Comparison of ENCODE assay signal across 16 cellular contexts in the genomic region with DNA sequence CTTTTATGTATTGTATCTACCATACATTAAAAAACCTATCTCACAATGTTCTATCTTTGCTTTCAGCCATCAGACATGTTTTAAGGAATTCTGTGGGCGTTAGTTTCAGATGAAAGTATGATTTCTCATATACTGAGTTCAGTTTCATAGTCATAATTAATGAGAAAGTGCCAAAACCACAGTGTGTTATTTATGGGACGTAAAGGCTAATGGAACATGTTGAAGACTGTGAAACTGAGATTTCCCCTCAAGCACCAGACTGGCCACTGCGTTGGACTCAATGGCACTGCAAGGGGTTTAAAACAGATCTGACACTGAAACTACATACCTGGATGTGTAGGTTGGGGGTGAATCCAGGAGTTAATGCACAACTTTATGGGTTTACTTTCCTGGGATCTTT. TPM values are rescaled to one million over a fixed set of nuclear protein-coding genes. Genes with fewer than 3 reads are reported as not detected.
DNase-seq lines count a peak whose midpoint lies in the region; ATAC-seq lines count a peak whose summit lies in the region.
"Had no signal": no experiment of that assay in that cellular context is flagged by ENCODE, and none has a peak within 500 bp of the region (broad histone marks: within the 10 kb centered on the region; RNA-seq: fewer than 3 reads in every experiment).

No MANE protein-coding gene starts in this region.

- H3K4me1 Mint-ChIP-seq in activated T-cell treated with anti-CD3 and anti-CD28 coated beads, Interleukin-2, amount 50 U/mL, for 4 hours (ENCODE audit: low read depth) = peaks cover 16% of the 10 kb centered on the region
- H3K4me1 Mint-ChIP-seq in stimulated activated naive B cell treated with anti-CD40 and anti-IgM and Interleukin-4, amounts not matched to agents 10 μg/mL and 1 μg/mL and 100 μg/mL, for 72 hours = peaks cover 12 to 20% of the 10 kb centered on the region in 2 donors
- H3K4me1 Mint-ChIP-seq: CD4-positive, CD25-positive, alpha-beta regulatory T cell; nephron had no signal

- no peaks in the 10 kb centered on the region for H3K9me3 Mint-ChIP-seq in activated T-cell treated with anti-CD3 and anti-CD28 coated beads, Interleukin-2, amount 50 U/mL, for 4 hours
- no peaks in the 10 kb centered on the region for H3K9me3 Mint-ChIP-seq in stimulated activated naive B cell treated with anti-CD40 and anti-IgM and Interleukin-4, amounts not matched to agents 10 μg/mL and 1 μg/mL and 100 μg/mL, for 72 hours
- H3K9me3 Mint-ChIP-seq: nephron had no signal

- peak; percentile 37 to 67 for ATAC-seq in activated T-cell treated with anti-CD3 and anti-CD28 coated beads, Interleukin-2, amount 50 U/mL, for 4 hours
- ATAC-seq in GM21447 (IDR thresholded peaks at IDR 0.05; ENCODE audit: unreplicated experiment) = peak; percentile 71
- ATAC-seq in HG03066 (IDR thresholded peaks at IDR 0.05; ENCODE audit: low read depth, unreplicated experiment) = peak; percentile 67
- ATAC-seq in stimulated activated naive B cell treated with anti-CD40 and anti-IgM and Interleukin-4, amounts not matched to agents 10 μg/mL and 1 μg/mL and 100 μg/mL, for 72 hours (replicated peaks) = peak; percentile 67 to 85
- no peak for ATAC-seq in GM19452 (IDR thresholded peaks at IDR 0.05; ENCODE audit: unreplicated experiment)
- ATAC-seq: gastrocnemius medialis, Panc1, SK-N-SH treated with all-trans-retinoic acid at 6 μM for 48 hours had no signal

- DNase-seq in activated T-cell treated with anti-CD3 and anti-CD28 coated beads, Interleukin-2, amount 50 U/mL, for 4 hours = no peak
- DNase-seq in activated T-cell treated with anti-CD3 and anti-CD28 coated beads, Interleukin-2, amount 50 U/mL, for 1 hour = no peak
- no peak for DNase-seq in stimulated activated naive B cell treated with anti-CD40 and anti-IgM and Interleukin-4, amounts not matched to agents 10 μg/mL and 1 μg/mL and 100 μg/mL, for 72 hours
- DNase-seq in NCI-H2227 treated with DMSO at 0.1 percent for 48 hours (lab: John Stamatoyannopoulos, UW) (no peak), KBM-7 (no peak)
- DNase-seq: CD4-positive, CD25-positive, alpha-beta regulatory T cell; EL; gastrocnemius medialis; NCI-H1436 treated with DMSO at 0.1 percent for 48 hours; NCI-H510A treated with DMSO at 0.1 percent for 48 hours had no signal

- in situ Hi-C loops in KBM-7 (cut with MboI; ENCODE audit: low pct_unique_long_range_greater_than_20kb, low sequenced_read_pairs) = no loop called here

- H3K36me3 Mint-ChIP-seq in activated T-cell treated with anti-CD3 and anti-CD28 coated beads, Interleukin-2, amount 50 U/mL, for 4 hours (ENCODE audit: insufficient read depth) = no peaks in the 10 kb centered on the region
- H3K36me3 Mint-ChIP-seq in stimulated activated naive B cell treated with anti-CD40 and anti-IgM and Interleukin-4, amounts not matched to agents 10 μg/mL and 1 μg/mL and 100 μg/mL, for 72 hours = no peaks in the 10 kb centered on the region
- H3K36me3 Mint-ChIP-seq: CD4-positive, CD25-positive, alpha-beta regulatory T cell had no signal

- H3K4me3 Mint-ChIP-seq in activated T-cell treated with anti-CD3 and anti-CD28 coated beads, Interleukin-2, amount 50 U/mL, for 4 hours = no peak overlapping the region
- no peak overlapping the region for H3K4me3 Mint-ChIP-seq in stimulated activated naive B cell treated with anti-CD40 and anti-IgM and Interleukin-4, amounts not matched to agents 10 μg/mL and 1 μg/mL and 100 μg/mL, for 72 hours
- H3K4me3 Mint-ChIP-seq: CD4-positive, CD25-positive, alpha-beta regulatory T cell; nephron had no signal

- H3K27me3 Mint-ChIP-seq in activated T-cell treated with anti-CD3 and anti-CD28 coated beads, Interleukin-2, amount 50 U/mL, for 4 hours (ENCODE audit: low read depth) = no peaks in the 10 kb centered on the region
- no peaks in the 10 kb centered on the region for H3K27me3 Mint-ChIP-seq in stimulated activated naive B cell treated with anti-CD40 and anti-IgM and Interleukin-4, amounts not matched to agents 10 μg/mL and 1 μg/mL and 100 μg/mL, for 72 hours

- no peak overlapping the region for H3K27ac Mint-ChIP-seq in stimulated activated naive B cell treated with anti-CD40 and anti-IgM and Interleukin-4, amounts not matched to agents 10 μg/mL and 1 μg/mL and 100 μg/mL, for 72 hours
- H3K27ac Mint-ChIP-seq: CD4-positive, CD25-positive, alpha-beta regulatory T cell; nephron had no signal

RNA-seq across cellular contexts. Expression of a gene that starts 32.0 kb away (rescaled TPM):
- total RNA-seq in activated T-cell treated with anti-CD3 and anti-CD28 coated beads, Interleukin-2, amount 50 U/mL, for 4 hours = 1 to 10 TPM; 1.3 to 2.4 (median 1.5) TPM

RNA-seq across cellular contexts. Expression of a gene that starts 36.1 kb away (rescaled TPM):
- 100 to 1,000 TPM; 114 to 124 (median 116) TPM for total RNA-seq in activated T-cell treated with anti-CD3 and anti-CD28 coated beads, Interleukin-2, amount 50 U/mL, for 4 hours
